Comparison of ENCODE assay signal across 9 cellular contexts in the genomic region with DNA sequence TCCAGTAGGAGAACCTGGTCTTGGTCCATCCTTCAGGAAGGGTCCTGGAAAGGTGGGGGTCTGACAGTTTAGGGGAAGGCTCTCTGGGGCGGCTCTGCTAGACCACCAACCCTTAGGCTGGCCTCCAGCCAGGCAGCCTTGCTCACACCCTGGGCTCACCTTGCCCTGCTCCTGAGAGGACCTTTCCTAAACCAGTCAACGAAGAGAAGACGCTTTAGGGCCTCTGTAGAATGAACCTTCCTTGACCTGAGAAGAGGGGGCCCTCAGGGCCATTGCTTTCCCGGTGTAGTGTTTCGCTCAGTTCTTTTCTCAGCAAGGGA. TPM values are rescaled to one million over a fixed set of nuclear protein-coding genes. Genes with fewer than 3 reads are reported as not detected.
DNase-seq lines count a peak whose midpoint lies in the region; ATAC-seq and TF ChIP-seq lines count a peak whose summit lies in the region.
"Had no signal": no experiment of that assay in that cellular context is flagged by ENCODE, and none has a peak within 500 bp of the region (broad histone marks: within the 10 kb centered on the region; RNA-seq: fewer than 3 reads in every experiment).

No MANE protein-coding gene starts in this region.

- no peak for TF ChIP-seq CTCF in AG04450 (IDR thresholded peaks at IDR 0.05; ENCODE audit: low read depth, low read length)
- TF ChIP-seq CTCF in KMS-11 (conservative IDR thresholded peaks at IDR 0.05; ENCODE audit: low read depth, low read length): no peak
- TF ChIP-seq CTCF in mammary epithelial cell (conservative IDR thresholded peaks at IDR 0.05 in 1 of 2, IDR thresholded peaks at IDR 0.05 in 1 of 2; ENCODE audit: extremely low read depth in 1 of 2, insufficient read depth in 1 of 2, low read depth in 1 of 2, low read length in 2 of 2): no peak
- no peak for TF ChIP-seq CTCF in mucosa of descending colon (IDR thresholded peaks at IDR 0.05)

- H3K27me3 ChIP-seq in AG04450 (ENCODE audit: control insufficient read depth, insufficient read depth, low read length) (no peaks in the 10 kb centered on the region), KMS-11 (ENCODE audit: insufficient read depth, low read depth) (no peaks in the 10 kb centered on the region), mammary epithelial cell (ENCODE audit: insufficient read depth, low read length) (no peaks in the 10 kb centered on the region)

- H2AFZ ChIP-seq in KMS-11 (ENCODE audit: low read depth) (no peak overlapping the region), mammary epithelial cell (ENCODE audit: low read depth, low read length) (no peak overlapping the region)

- dilution Hi-C loops in mammary epithelial cell (cut with HindIII; ENCODE audit: low sequenced_read_pairs): no loop called here

- H3K79me2 ChIP-seq in KMS-11 (ENCODE audit: insufficient read depth, low read depth): peaks cover 7% of the 10 kb centered on the region; the same call in 1 of the 2 replicates
- peaks cover 37% of the 10 kb centered on the region for H3K79me2 ChIP-seq in mammary epithelial cell (ENCODE audit: insufficient read depth, low read length)

- H3K9ac ChIP-seq in KMS-11: peak overlapping the region; percentile 53; the same call in 1 of the 2 replicates
- H3K9ac ChIP-seq in mammary epithelial cell (ENCODE audit: insufficient read depth, low read length): peak overlapping the region; percentile 49

- DNase-seq in AG04450 (ENCODE audit: low read depth, low spot score) (no peak), mammary epithelial cell (no peak), mucosa of descending colon (peak in 2 of 3 donors; percentile 34 to 52), NCI-H2107 treated with DMSO at 0.1 percent for 48 hours (lab: John Stamatoyannopoulos, UW; ENCODE audit: unreplicated experiment) (no peak)
- no peak for DNase-seq in stimulated activated CD4-positive, alpha-beta T cell treated with anti-CD3 and anti-CD28 coated beads, Interleukin-12 subunit alpha, Interleukin-12 subunit beta, amount 100 ng/mL, for 4 hours

- CTCF ChIA-PET in AG04450 (lab: Charles Lee) (interaction anchor here (1.7 kb wide), 1 partner anchor 10 kb away, joined by 6 read pairs; the partner anchor contains the start of gene CENPB), mammary epithelial cell (lab: Charles Lee; ENCODE audit: low non-redundant PET) (no interaction called here)

- H3K4me3 ChIP-seq in AG04450 (ENCODE audit: low read depth, low read length) (peak overlapping the region; percentile 82), KMS-11 (IDR thresholded peaks at IDR 0.05; ENCODE audit: insufficient read depth, low read depth, low read length) (no peak overlapping the region), mammary epithelial cell (replicated peaks in 1 of 3; ENCODE audit: insufficient read depth in 1 of 3, low read depth in 2 of 3, low read length in 3 of 3) (peak overlapping the region; percentile 42 to 77 (median 74)), mucosa of descending colon (no peak overlapping the region)

- ATAC-seq in mucosa of descending colon (no peak), HG02678 (IDR thresholded peaks at IDR 0.05; ENCODE audit: unreplicated experiment) (no peak), GM19395 (IDR thresholded peaks at IDR 0.05; ENCODE audit: unreplicated experiment) (no peak)

- 82% methylated on average over 5 of the region's 5 CpGs for WGBS in mammary epithelial cell (ENCODE audit: low coverage, missing lambda C conversion rate)

- no peaks in the 10 kb centered on the region for H3K36me3 ChIP-seq in KMS-11 (ENCODE audit: insufficient read depth)
- H3K36me3 ChIP-seq in mammary epithelial cell (ENCODE audit: insufficient read depth, low read length): peaks cover 13% of the 10 kb centered on the region
- H3K36me3 ChIP-seq in mucosa of descending colon (ENCODE audit: low read depth): no peaks in the 10 kb centered on the region

- H4K20me1 ChIP-seq in KMS-11 (ENCODE audit: insufficient read depth): no peaks in the 10 kb centered on the region
- no peaks in the 10 kb centered on the region for H4K20me1 ChIP-seq in mammary epithelial cell (ENCODE audit: insufficient read depth, low read length)

- POLR2A ChIA-PET in AG04450 (lab: Yijun Ruan, JAX): no interaction called here

- in situ Hi-C loops in mammary epithelial cell (cut with MboI; ENCODE audit: low sequenced_read_pairs in 2 of 2): loop anchor here in 1 of 2 donors (10.0 kb wide), 1 partner anchor 58 kb away; no protein-coding TSS in a partner anchor

- intact Hi-C loops in mammary epithelial cell (cut with micrococcal nuclease) (no loop called here), mucosa of descending colon (cut with DNase I, micrococcal nuclease) (no loop called here)

- peak overlapping the region; percentile 68 for H3K27ac ChIP-seq in AG04450 (ENCODE audit: low read depth, low read length)
- H3K27ac ChIP-seq in KMS-11: peak overlapping the region; percentile 38
- H3K27ac ChIP-seq in mammary epithelial cell (ENCODE audit: insufficient read depth, low read depth, low read length): peak overlapping the region; percentile 40

- H3K4me2 ChIP-seq in KMS-11 (peak overlapping the region; percentile 95), mammary epithelial cell (ENCODE audit: insufficient read depth, low read depth, low read length) (peak overlapping the region; percentile 84)

- TSS peak; percentile 33 for BruUV-seq in mammary epithelial cell (replicated peaks; lab: Mats Ljungman, UMichigan)

- H3K4me1 ChIP-seq in KMS-11 (ENCODE audit: low read depth, poor library complexity, severe bottlenecking) (peaks cover 18% of the 10 kb centered on the region), mammary epithelial cell (ENCODE audit: insufficient read depth, low read length) (peaks cover 23% of the 10 kb centered on the region), mucosa of descending colon (ENCODE audit: low read depth) (peaks cover 34% of the 10 kb centered on the region)

- no peaks in the 10 kb centered on the region; the same call in 1 of the 2 replicates for H3K9me3 ChIP-seq in AG04450 (ENCODE audit: control insufficient read depth, insufficient read depth, low read length)
- no peaks in the 10 kb centered on the region for H3K9me3 ChIP-seq in mammary epithelial cell (replicated peaks; ENCODE audit: insufficient read depth, low read length)
- no peaks in the 10 kb centered on the region for H3K9me3 ChIP-seq in mucosa of descending colon

RNA-seq across cellular contexts. Expression of gene CDC25B, which starts 1.1 kb away (rescaled TPM):
- polyA plus RNA-seq in AG04450 (2011; rRNA removed): 57.3 and 58.9 TPM in 2 replicates
- polyA minus RNA-seq in AG04450 (2011; rRNA and poly(A)+ RNA removed): 41.1 and 48.7 TPM in 2 replicates
- total RNA-seq in mammary epithelial cell: 10 to 100 TPM in 1 of 2 donors, 1 to 10 TPM in 1; 5.5 to 55.5 TPM
- 45.8 TPM for polyA plus RNA-seq in mammary epithelial cell
- polyA minus RNA-seq in mammary epithelial cell: 80.2 TPM
- total RNA-seq in mucosa of descending colon: 10 to 100 TPM; 12.2 to 52.0 (median 38.4) TPM

RNA-seq across cellular contexts. Expression of gene CENPB, which starts 10.6 kb away (rescaled TPM):
- 29.7 and 37.0 TPM in 2 replicates for polyA plus RNA-seq in AG04450 (2011; rRNA removed)
- 40.4 and 42.7 TPM in 2 replicates for polyA minus RNA-seq in AG04450 (2011; rRNA and poly(A)+ RNA removed)
- total RNA-seq in mammary epithelial cell: 10 to 100 TPM; 56.8 to 72.2 TPM
- 33.5 TPM for polyA plus RNA-seq in mammary epithelial cell
- 47.9 TPM for polyA minus RNA-seq in mammary epithelial cell
- total RNA-seq in mucosa of descending colon: 100 to 1,000 TPM in 1 of 3 donors, 10 to 100 TPM in 2; 71.7 to 114 (median 75.0) TPM

RNA-seq across cellular contexts. Expression of gene SPEF1, which starts 15.9 kb away (rescaled TPM):
- polyA plus RNA-seq in AG04450 (2011; rRNA removed) (0.12 TPM in 2 replicates), mammary epithelial cell (0.08 TPM)
- not detected in 2 replicates for polyA minus RNA-seq in AG04450 (2011; rRNA and poly(A)+ RNA removed)
- total RNA-seq in mammary epithelial cell (under 1 TPM; 0.17 to 0.26 TPM), mucosa of descending colon (under 1 TPM in 1 of 3 donors, not detected in 2; 0.19 TPM)
- not detected for polyA minus RNA-seq in mammary epithelial cell
- total RNA-seq: HT1080 had no signal

RNA-seq across cellular contexts. Expression of gene AP5S1, which starts 23.2 kb away (rescaled TPM):
- polyA plus RNA-seq in AG04450 (2011; rRNA removed): 7.8 and 11.7 TPM in 2 replicates
- polyA minus RNA-seq in AG04450 (2011; rRNA and poly(A)+ RNA removed): 10.3 and 14.3 TPM in 2 replicates
- total RNA-seq in mammary epithelial cell: 10 to 100 TPM; 14.9 to 15.5 TPM
- 11.5 TPM for polyA plus RNA-seq in mammary epithelial cell
- polyA minus RNA-seq in mammary epithelial cell: 22.3 TPM
- 10 to 100 TPM; 13.0 to 18.6 (median 13.9) TPM for total RNA-seq in mucosa of descending colon

RNA-seq across cellular contexts. Expression of gene ADISSP, which starts 29.6 kb away (rescaled TPM):
- polyA plus RNA-seq in AG04450 (2011; rRNA removed) (22.6 and 29.2 TPM in 2 replicates), mammary epithelial cell (63.4 TPM)
- polyA minus RNA-seq in AG04450 (2011; rRNA and poly(A)+ RNA removed): 19.2 and 21.7 TPM in 2 replicates
- total RNA-seq in mammary epithelial cell (10 to 100 TPM; 14.0 to 59.9 TPM), mucosa of descending colon (10 to 100 TPM; 14.5 to 69.6 (median 26.5) TPM)
- 43.5 TPM for polyA minus RNA-seq in mammary epithelial cell

Comparison
In these comparisons a context has a peak if more than half of its experiments do, and no peak if none do; other contexts are left out.
1. DNase-seq: peak in mucosa of descending colon (2 of 3); none in AG04450 (single experiment), mammary epithelial cell (single experiment), NCI-H2107 treated with DMSO at 0.1 percent for 48 hours (single experiment) and stimulated activated CD4-positive, alpha-beta T cell treated with anti-CD3 and anti-CD28 coated beads, Interleukin-12 subunit alpha, Interleukin-12 subunit beta, amount 100 ng/mL, for 4 hours (single experiment).
2. H3K4me3 ChIP-seq: peak in AG04450 (single experiment) and mammary epithelial cell (3 of 3); none in KMS-11 (single experiment) and mucosa of descending colon (single experiment).
3. Peak in every context shown above with its lines, with median percentiles within 50 percentile points of each other: H3K27ac ChIP-seq.